ENCODE assay signal across 9 cellular contexts in genomic region chr14:65228956-65229355, GRCh38.
DNase-seq lines count a peak whose midpoint lies in the region; ATAC-seq and TF ChIP-seq lines count a peak whose summit lies in the region.
"Had no signal": no experiment of that assay in that cellular context is flagged by ENCODE, and none has a peak within 500 bp of the region (broad histone marks: within the 10 kb centered on the region; RNA-seq: fewer than 3 reads in every experiment).

No MANE protein-coding gene starts in this region.

- POLR2A ChIA-PET in WTC11 (lab: Charles Lee), result no interaction called here

- H3K27ac ChIP-seq in layer of hippocampus (ENCODE audit: low read depth, low read length) (peak overlapping the region; percentile 99), substantia nigra (ENCODE audit: low read depth, low read length, poor library complexity, severe bottlenecking) (peak overlapping the region; percentile 99)

- CTCF ChIA-PET in WTC11 (lab: Charles Lee), result no interaction called here

- TF ChIP-seq CTCF in WTC11 (IDR thresholded peaks at IDR 0.05), result no peak

- peak overlapping the region; percentile 81 for H3K4me3 Mint-ChIP-seq in activated T-cell treated with anti-CD3 and anti-CD28 coated beads, Interleukin-2, amount 50 U/mL, for 4 hours
- H3K4me3 Mint-ChIP-seq in WTC11, result no peak overlapping the region

- H3K27ac Mint-ChIP-seq in WTC11, result 0 out of 2 replicates have a peak overlapping the region, but pooled peaks have one; percentile 20

- DNase-seq in activated T-cell treated with anti-CD3 and anti-CD28 coated beads, Interleukin-2, amount 50 U/mL, for 4 hours, result no peak
- DNase-seq in activated T-cell treated with anti-CD3 and anti-CD28 coated beads, Interleukin-2, amount 50 U/mL, for 48 hours, result no peak
- DNase-seq in WTC11 (ENCODE audit: low spot score) (no peak), substantia nigra (lab: John Stamatoyannopoulos, UW) (no peak), NCI-H128 (lab: John Stamatoyannopoulos, UW; ENCODE audit: unreplicated experiment) (no peak), NCI-H1694 treated with DMSO at 0.1 percent for 48 hours (lab: John Stamatoyannopoulos, UW) (no peak)
- DNase-seq in stimulated activated naive CD4-positive, alpha-beta T cell (lab: John Stamatoyannopoulos, UW), result no peak
- DNase-seq: NCI-H2081 treated with DMSO at 0.1 percent for 48 hours had no signal

- H3K4me1 Mint-ChIP-seq in activated T-cell treated with anti-CD3 and anti-CD28 coated beads, Interleukin-2, amount 50 U/mL, for 4 hours (ENCODE audit: low read depth), result peaks cover 49% of the 10 kb centered on the region
- peaks cover 50% of the 10 kb centered on the region for H3K4me1 Mint-ChIP-seq in WTC11

- H3K9me3 Mint-ChIP-seq in activated T-cell treated with anti-CD3 and anti-CD28 coated beads, Interleukin-2, amount 50 U/mL, for 4 hours, result no peaks in the 10 kb centered on the region
- H3K9me3 Mint-ChIP-seq in WTC11, result no peaks in the 10 kb centered on the region

- H3K36me3 Mint-ChIP-seq in activated T-cell treated with anti-CD3 and anti-CD28 coated beads, Interleukin-2, amount 50 U/mL, for 4 hours (ENCODE audit: insufficient read depth), result no peaks in the 10 kb centered on the region
- no peaks in the 10 kb centered on the region for H3K36me3 Mint-ChIP-seq in WTC11

- no peak for ATAC-seq in activated T-cell treated with anti-CD3 and anti-CD28 coated beads, Interleukin-2, amount 50 U/mL, for 4 hours
- ATAC-seq in WTC11, result no peak

- peaks cover 2% of the 10 kb centered on the region for H3K27me3 Mint-ChIP-seq in activated T-cell treated with anti-CD3 and anti-CD28 coated beads, Interleukin-2, amount 50 U/mL, for 4 hours (ENCODE audit: low read depth)
- H3K27me3 Mint-ChIP-seq in WTC11 (ENCODE audit: low read depth), result peaks cover 2% of the 10 kb centered on the region; the same call in 1 of the 2 replicates

- H3K27me3 ChIP-seq in layer of hippocampus (ENCODE audit: control insufficient read depth, insufficient read depth, low read length), result no peaks in the 10 kb centered on the region

TF ChIP-seq in WTC11, 78 proteins besides CTCF, POLR2A, EP300 and RAD21:
- TF ChIP-seq NFATC4 (CRISPR knock-in tag; IDR thresholded peaks at IDR 0.05), result no peak
- TF ChIP-seq, protein P1, sequence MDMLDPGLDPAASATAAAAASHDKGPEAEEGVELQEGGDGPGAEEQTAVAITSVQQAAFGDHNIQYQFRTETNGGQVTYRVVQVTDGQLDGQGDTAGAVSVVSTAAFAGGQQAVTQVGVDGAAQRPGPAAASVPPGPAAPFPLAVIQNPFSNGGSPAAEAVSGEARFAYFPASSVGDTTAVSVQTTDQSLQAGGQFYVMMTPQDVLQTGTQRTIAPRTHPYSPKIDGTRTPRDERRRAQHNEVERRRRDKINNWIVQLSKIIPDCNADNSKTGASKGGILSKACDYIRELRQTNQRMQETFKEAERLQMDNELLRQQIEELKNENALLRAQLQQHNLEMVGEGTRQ (CRISPR knock-in tag; IDR thresholded peaks at IDR 0.05), result no peak
- no peak for TF ChIP-seq E2F4 (CRISPR knock-in tag; IDR thresholded peaks at IDR 0.05; ENCODE audit: borderline replicate concordance, low read depth)
- no peak for TF ChIP-seq ZNF416 (CRISPR knock-in tag; IDR thresholded peaks at IDR 0.05)
- TF ChIP-seq, protein P2, sequence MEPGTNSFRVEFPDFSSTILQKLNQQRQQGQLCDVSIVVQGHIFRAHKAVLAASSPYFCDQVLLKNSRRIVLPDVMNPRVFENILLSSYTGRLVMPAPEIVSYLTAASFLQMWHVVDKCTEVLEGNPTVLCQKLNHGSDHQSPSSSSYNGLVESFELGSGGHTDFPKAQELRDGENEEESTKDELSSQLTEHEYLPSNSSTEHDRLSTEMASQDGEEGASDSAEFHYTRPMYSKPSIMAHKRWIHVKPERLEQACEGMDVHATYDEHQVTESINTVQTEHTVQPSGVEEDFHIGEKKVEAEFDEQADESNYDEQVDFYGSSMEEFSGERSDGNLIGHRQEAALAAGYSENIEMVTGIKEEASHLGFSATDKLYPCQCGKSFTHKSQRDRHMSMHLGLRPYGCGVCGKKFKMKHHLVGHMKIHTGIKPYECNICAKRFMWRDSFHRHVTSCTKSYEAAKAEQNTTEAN (CRISPR knock-in tag; IDR thresholded peaks at IDR 0.05), result no peak
- TF ChIP-seq TEAD4 (CRISPR knock-in tag; IDR thresholded peaks at IDR 0.05), result no peak
- TF ChIP-seq, protein P3, sequence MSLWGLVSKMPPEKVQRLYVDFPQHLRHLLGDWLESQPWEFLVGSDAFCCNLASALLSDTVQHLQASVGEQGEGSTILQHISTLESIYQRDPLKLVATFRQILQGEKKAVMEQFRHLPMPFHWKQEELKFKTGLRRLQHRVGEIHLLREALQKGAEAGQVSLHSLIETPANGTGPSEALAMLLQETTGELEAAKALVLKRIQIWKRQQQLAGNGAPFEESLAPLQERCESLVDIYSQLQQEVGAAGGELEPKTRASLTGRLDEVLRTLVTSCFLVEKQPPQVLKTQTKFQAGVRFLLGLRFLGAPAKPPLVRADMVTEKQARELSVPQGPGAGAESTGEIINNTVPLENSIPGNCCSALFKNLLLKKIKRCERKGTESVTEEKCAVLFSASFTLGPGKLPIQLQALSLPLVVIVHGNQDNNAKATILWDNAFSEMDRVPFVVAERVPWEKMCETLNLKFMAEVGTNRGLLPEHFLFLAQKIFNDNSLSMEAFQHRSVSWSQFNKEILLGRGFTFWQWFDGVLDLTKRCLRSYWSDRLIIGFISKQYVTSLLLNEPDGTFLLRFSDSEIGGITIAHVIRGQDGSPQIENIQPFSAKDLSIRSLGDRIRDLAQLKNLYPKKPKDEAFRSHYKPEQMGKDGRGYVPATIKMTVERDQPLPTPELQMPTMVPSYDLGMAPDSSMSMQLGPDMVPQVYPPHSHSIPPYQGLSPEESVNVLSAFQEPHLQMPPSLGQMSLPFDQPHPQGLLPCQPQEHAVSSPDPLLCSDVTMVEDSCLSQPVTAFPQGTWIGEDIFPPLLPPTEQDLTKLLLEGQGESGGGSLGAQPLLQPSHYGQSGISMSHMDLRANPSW (CRISPR knock-in tag; conservative IDR thresholded peaks at IDR 0.05; ENCODE audit: low read depth), result no peak
- no peak for TF ChIP-seq USF1 (CRISPR knock-in tag; IDR thresholded peaks at IDR 0.05)
- TF ChIP-seq FOXJ3 (CRISPR knock-in tag; IDR thresholded peaks at IDR 0.05; ENCODE audit: borderline replicate concordance), result no peak
- no peak for TF ChIP-seq ZNF396 (CRISPR knock-in tag; IDR thresholded peaks at IDR 0.05; ENCODE audit: borderline replicate concordance)
- TF ChIP-seq FOXK1 (CRISPR knock-in tag; IDR thresholded peaks at IDR 0.05), result no peak
- no peak for TF ChIP-seq JUN (CRISPR knock-in tag; IDR thresholded peaks at IDR 0.05)
